ENCODE assay signal across 9 cellular contexts in the genomic region with DNA sequence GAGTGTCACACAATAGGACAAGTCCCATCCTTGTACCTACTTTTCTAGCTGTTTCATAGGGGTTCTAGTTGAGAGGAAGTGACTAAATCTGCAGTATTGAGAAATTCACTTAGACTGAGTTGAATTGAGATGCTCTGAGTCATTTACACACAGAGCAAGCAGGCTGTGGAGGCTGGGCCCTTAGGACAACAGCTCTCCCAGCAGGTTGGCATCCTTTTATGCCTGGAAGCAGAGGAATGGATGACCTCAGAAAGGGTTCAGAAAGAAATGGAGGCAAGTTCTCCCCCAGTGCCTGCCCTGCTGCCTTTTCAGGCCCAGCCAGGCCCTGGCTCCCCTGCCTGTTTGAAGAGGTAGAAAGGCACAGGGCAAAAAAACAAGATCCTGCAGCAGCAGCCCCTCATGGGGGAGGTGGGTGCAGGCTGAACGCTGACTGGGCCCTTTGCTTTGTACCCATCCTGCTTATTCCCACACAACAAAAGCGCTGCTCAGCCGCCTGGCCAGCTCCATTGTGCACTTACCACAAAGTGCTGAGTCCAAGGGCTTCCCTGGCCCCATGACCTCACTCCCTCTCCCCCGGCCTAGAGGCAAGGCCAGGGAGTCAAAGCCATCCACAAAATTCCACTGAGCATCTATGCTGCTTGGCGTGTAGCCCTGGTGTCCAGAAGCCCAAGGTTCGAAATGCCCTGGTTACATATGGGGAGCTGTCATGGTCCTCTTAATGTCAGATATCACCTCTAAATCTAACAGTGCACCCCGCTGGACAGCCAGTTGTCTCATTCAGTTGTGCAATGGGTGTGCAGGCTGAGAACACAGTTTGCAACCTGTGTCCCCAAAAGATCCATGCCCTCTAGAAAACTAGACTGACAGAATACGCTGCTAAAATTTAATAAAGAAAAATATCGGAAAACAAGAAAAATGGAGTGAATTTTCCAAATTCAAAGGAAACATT. TPM values are rescaled to one million over a fixed set of nuclear protein-coding genes. Genes with fewer than 3 reads are reported as not detected.
DNase-seq lines count a peak whose midpoint lies in the region; ATAC-seq, FAIRE-seq and TF ChIP-seq lines count a peak whose summit lies in the region.
"Had no signal": no experiment of that assay in that cellular context is flagged by ENCODE, and none has a peak within 500 bp of the region (broad histone marks: within the 10 kb centered on the region; RNA-seq: fewer than 3 reads in every experiment).

No MANE protein-coding gene starts in this region.

- intact Hi-C loops in CD14-positive monocyte (cut with micrococcal nuclease) = loop anchor here in 1 of 2 donors (2.0 kb wide), 1 partner anchor 14 kb away; no protein-coding TSS in a partner anchor

- H3K36me3 ChIP-seq in adipocyte (ENCODE audit: control insufficient read depth, insufficient read depth, low read length, severe bottlenecking) = no peaks in the 10 kb centered on the region
- H3K36me3 ChIP-seq in hepatocyte (replicated peaks; ENCODE audit: insufficient read depth, low read depth) = no peaks in the 10 kb centered on the region

- H3K4me1 Mint-ChIP-seq in CD14-positive monocyte = peaks cover 49% of the 10 kb centered on the region
- H3K4me1 Mint-ChIP-seq in stimulated activated effector memory CD8-positive, alpha-beta T cell treated with anti-CD3 and anti-CD28 coated beads, Interleukin-12 subunit alpha, Interleukin-12 subunit beta, amount 100 ng/mL, for 72 hours = peaks cover 10% of the 10 kb centered on the region
- H3K4me1 Mint-ChIP-seq: natural killer cell had no signal

- ATAC-seq in stimulated activated effector memory CD8-positive, alpha-beta T cell treated with anti-CD3 and anti-CD28 coated beads, Interleukin-12 subunit alpha, Interleukin-12 subunit beta, amount 100 ng/mL, for 72 hours = peak; percentile 99

- H3K79me2 ChIP-seq in hepatocyte = no peaks in the 10 kb centered on the region

- DNase-seq in CD14-positive monocyte (ENCODE audit: low spot score) (peak; percentile 78), HTR-8/SVneo (ENCODE audit: insufficient read length, low spot score) (peak; percentile 93), adipocyte (ENCODE audit: low read depth) (peak; percentile 97), hepatocyte (ENCODE audit: low spot score) (peak; percentile 77), NCI-H1048 (lab: John Stamatoyannopoulos, UW) (no peak), NCI-H1694 (lab: John Stamatoyannopoulos, UW) (no peak)
- DNase-seq in stimulated activated effector memory CD8-positive, alpha-beta T cell treated with anti-CD3 and anti-CD28 coated beads, Interleukin-12 subunit alpha, Interleukin-12 subunit beta, amount 100 ng/mL, for 72 hours (ENCODE audit: low spot score in 2 of 2) = peak in 1 of 2 donors; percentile 56
- DNase-seq in stimulated activated naive CD4-positive, alpha-beta T cell (lab: John Stamatoyannopoulos, UW) = no peak
- DNase-seq: natural killer cell had no signal

- 83% methylated on average over 9 of the region's 9 CpGs for WGBS in hepatocyte (ENCODE audit: low lambda C conversion rate, missing lambda C conversion rate)

- H3K9me2 ChIP-seq in hepatocyte (replicated peaks; ENCODE audit: insufficient read depth) = no peaks in the 10 kb centered on the region

- H4K20me1 ChIP-seq in hepatocyte (ENCODE audit: insufficient read depth, poor library complexity, severe bottlenecking) = no peaks in the 10 kb centered on the region

- no peaks in the 10 kb centered on the region for H3K9me3 ChIP-seq in adipocyte (ENCODE audit: control insufficient read depth, low read length)
- no peaks in the 10 kb centered on the region for H3K9me3 ChIP-seq in hepatocyte (ENCODE audit: low read depth)

- no peak for TF ChIP-seq CTCF in CD14-positive monocyte (IDR thresholded peaks at IDR 0.05)
- no peak for TF ChIP-seq CTCF in hepatocyte (IDR thresholded peaks at IDR 0.05; ENCODE audit: poor library complexity)

- H3K4me3 ChIP-seq in adipocyte (ENCODE audit: low read length) = no peak overlapping the region
- no peak overlapping the region for H3K4me3 ChIP-seq in hepatocyte

- peaks cover 0 to 2% of the 10 kb centered on the region in 2 donors for H3K36me3 Mint-ChIP-seq in CD14-positive monocyte
- H3K36me3 Mint-ChIP-seq in stimulated activated effector memory CD8-positive, alpha-beta T cell treated with anti-CD3 and anti-CD28 coated beads, Interleukin-12 subunit alpha, Interleukin-12 subunit beta, amount 100 ng/mL, for 72 hours = no peaks in the 10 kb centered on the region
- H3K36me3 Mint-ChIP-seq: natural killer cell had no signal

- H2AFZ ChIP-seq in hepatocyte = no peak overlapping the region

- H3K9ac ChIP-seq in adipocyte (ENCODE audit: low read length) = peak overlapping the region; percentile 44

- H3K27me3 Mint-ChIP-seq in CD14-positive monocyte (ENCODE audit: low read depth in 3 of 3) = no peaks in the 10 kb centered on the region

- H3K4me3 Mint-ChIP-seq in CD14-positive monocyte = no peak overlapping the region
- H3K4me3 Mint-ChIP-seq in stimulated activated effector memory CD8-positive, alpha-beta T cell treated with anti-CD3 and anti-CD28 coated beads, Interleukin-12 subunit alpha, Interleukin-12 subunit beta, amount 100 ng/mL, for 72 hours = no peak overlapping the region
- H3K4me3 Mint-ChIP-seq: natural killer cell had no signal

- H3K27ac ChIP-seq in hepatocyte = peak overlapping the region; percentile 27

- H3K27me3 ChIP-seq in adipocyte (replicated peaks; ENCODE audit: control insufficient read depth, insufficient read depth, low read length) = no peaks in the 10 kb centered on the region
- no peaks in the 10 kb centered on the region for H3K27me3 ChIP-seq in hepatocyte

- peaks cover 39% of the 10 kb centered on the region for H3K4me1 ChIP-seq in adipocyte (ENCODE audit: control insufficient read depth, insufficient read depth, low read length)
- H3K4me1 ChIP-seq in hepatocyte (ENCODE audit: insufficient read depth) = peaks cover 3% of the 10 kb centered on the region

- H3K4me2 ChIP-seq in hepatocyte = no peak overlapping the region

- FAIRE-seq in HTR-8/SVneo (lab: Jason Lieb, UNC) = peak; percentile 97

- H3K27ac Mint-ChIP-seq in CD14-positive monocyte = peak overlapping the region; percentile 85 to 98 (median 94)
- no peak overlapping the region for H3K27ac Mint-ChIP-seq in stimulated activated effector memory CD8-positive, alpha-beta T cell treated with anti-CD3 and anti-CD28 coated beads, Interleukin-12 subunit alpha, Interleukin-12 subunit beta, amount 100 ng/mL, for 72 hours
- H3K27ac Mint-ChIP-seq: natural killer cell had no signal

- peaks cover 0 to 2% (median 0%) of the 10 kb centered on the region in 7 donors for H3K9me3 Mint-ChIP-seq in CD14-positive monocyte
- no peaks in the 10 kb centered on the region for H3K9me3 Mint-ChIP-seq in stimulated activated effector memory CD8-positive, alpha-beta T cell treated with anti-CD3 and anti-CD28 coated beads, Interleukin-12 subunit alpha, Interleukin-12 subunit beta, amount 100 ng/mL, for 72 hours
- H3K9me3 Mint-ChIP-seq: natural killer cell had no signal

RNA-seq across cellular contexts. Expression of a gene that starts 5.4 kb away (rescaled TPM):
- not detected for polyA plus RNA-seq in CD14-positive monocyte
- total RNA-seq in hepatocyte = not detected in 2 replicates
- not detected in 2 replicates for polyA plus RNA-seq in hepatocyte
- total RNA-seq: natural killer cell had no signal

RNA-seq across cellular contexts. Expression of a gene that starts 52.7 kb away (rescaled TPM):
- polyA plus RNA-seq in CD14-positive monocyte (10 to 100 TPM in 1 of 2 donors, 1 to 10 TPM in 1; 8.7 to 13.7 TPM), hepatocyte (8.4 and 8.9 TPM in 2 replicates)
- 41.9 and 47.8 TPM in 2 replicates for total RNA-seq in hepatocyte

Comparison
In these comparisons a context has a peak if more than half of its experiments do, and no peak if none do; other contexts are left out.
1. DNase-seq: peak in CD14-positive monocyte (single experiment), HTR-8/SVneo (single experiment), adipocyte (single experiment) and hepatocyte (single experiment); none in NCI-H1048 (single experiment), NCI-H1694 (single experiment) and stimulated activated naive CD4-positive, alpha-beta T cell (0 of 6).